Comparison of ENCODE assay signal across 28 cellular contexts in the genomic region with DNA sequence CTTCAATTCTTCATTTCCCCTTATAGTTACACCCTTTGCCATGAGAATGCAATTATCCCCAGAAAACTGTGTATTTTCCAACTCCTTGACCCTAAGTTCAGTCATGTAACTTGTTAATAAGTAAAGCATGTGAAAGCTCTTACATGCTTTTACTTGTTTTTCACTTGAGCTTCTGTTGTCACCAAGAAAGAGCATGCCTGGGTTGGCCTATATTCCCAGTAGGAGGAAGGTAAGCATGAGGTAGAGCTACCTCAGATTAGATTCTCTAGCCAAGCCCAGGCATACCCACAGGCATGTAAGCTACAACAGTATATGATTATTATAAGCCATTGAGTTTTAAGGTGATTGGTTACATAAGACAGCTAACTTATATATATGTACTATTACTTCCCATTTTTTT.
"Had no signal": no experiment of that assay in that cellular context is flagged by ENCODE, and none has a peak within 500 bp of the region (broad histone marks: within the 10 kb centered on the region; RNA-seq: fewer than 3 reads in every experiment).

No MANE protein-coding gene starts in this region.

- ATAC-seq: activated CD4-positive, CD25-positive, alpha-beta regulatory T cell treated with anti-CD3 and anti-CD28 coated beads, Interleukin-2, amount 50 U/mL, for 24 hours; activated CD8-positive, alpha-beta T cell treated with anti-CD3 and anti-CD28 coated beads for 36 hours; activated T-cell treated with anti-CD3 and anti-CD28 coated beads, Interleukin-2, amount 50 U/mL, for 4 hours; activated T-helper 17 cell treated with anti-CD3 and anti-CD28 coated beads, Interleukin-2, amount 50 U/mL, for 72 hours; body of pancreas; T-helper 17 cell had no signal

- H3K27ac ChIP-seq: body of pancreas, cardiac muscle cell, colonic mucosa, esophagus muscularis mucosa, WERI-Rb-1 had no signal

- H3K4me3 ChIP-seq: body of pancreas, cardiac muscle cell, colonic mucosa, esophagus muscularis mucosa had no signal

- H3K27me3 ChIP-seq: body of pancreas, cardiac muscle cell, colonic mucosa, esophagus muscularis mucosa had no signal

- H3K4me1 ChIP-seq: body of pancreas, colonic mucosa, esophagus muscularis mucosa had no signal

- H3K36me3 ChIP-seq: cardiac muscle cell, colonic mucosa, esophagus muscularis mucosa, WERI-Rb-1 had no signal

- DNase-seq: activated B cell treated with CpG ODN at 0.5 μM for 24 hours; activated CD4-positive, alpha-beta T cell treated with anti-CD3 and anti-CD28 coated beads for 48 hours; activated CD4-positive, alpha-beta T cell treated with anti-CD3 and anti-CD28 coated beads, Interleukin-2, amount 50 U/mL, for 1 hour; activated CD4-positive, alpha-beta T cell treated with anti-CD3 and anti-CD28 coated beads, Interleukin-2, amount 50 U/mL, for 48 hours; activated CD8-positive, alpha-beta memory T cell treated with anti-CD3 and anti-CD28 coated beads for 24 hours; activated CD8-positive, alpha-beta T cell treated with anti-CD3 and anti-CD28 coated beads for 36 hours; activated effector memory CD4-positive, alpha-beta T cell treated with Interleukin-2 at 50 U/mL for 16 hours; activated gamma-delta T cell treated with Interleukin-2 at 50 U/mL for 16 hours; activated naive CD4-positive, alpha-beta T cell treated with anti-CD3 and anti-CD28 coated beads, Interleukin-2, amount 50 U/mL, for 16 hours; activated naive CD4-positive, alpha-beta T cell treated with Interleukin-2 at 50 U/mL for 16 hours; activated T-cell treated with anti-CD3 and anti-CD28 coated beads, Interleukin-2, amount 50 U/mL, for 4 hours; amniotic stem cell; anterior cingulate cortex; body of pancreas; central memory CD4-positive, alpha-beta T cell; cerebellar nuclear complex; colonic mucosa; effector CD8-positive, alpha-beta T cell; erythroblast; head of caudate nucleus; T-helper 1 cell; T-helper 17 cell; T1000; WERI-Rb-1 had no signal

- H3K9me3 ChIP-seq: body of pancreas, colonic mucosa, esophagus muscularis mucosa had no signal
